1 cellular context compared by ENCODE assay signal in the genomic region with DNA sequence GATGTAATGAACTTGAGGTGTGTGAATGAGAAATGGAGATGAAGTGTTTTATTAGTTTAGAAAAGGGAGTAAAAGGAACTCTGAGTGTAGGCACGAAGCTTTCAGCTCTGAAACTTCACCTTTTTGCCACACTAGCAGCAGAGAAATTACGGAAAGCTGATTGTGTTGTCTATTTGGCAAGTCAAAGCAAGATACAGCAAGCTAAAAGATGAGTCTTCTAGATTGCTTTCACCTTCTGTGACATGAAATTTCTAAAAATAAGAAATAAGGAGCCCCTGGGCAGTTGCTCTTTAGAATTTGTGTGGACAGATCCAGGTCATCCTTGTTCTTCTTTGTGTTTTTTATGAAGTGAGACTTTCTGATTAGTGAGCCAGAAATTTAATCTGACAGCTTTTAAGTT.
TF ChIP-seq lines count a peak whose summit lies in the region.

No MANE protein-coding gene starts in this region.

TF ChIP-seq in WTC11, 78 proteins besides CTCF, POLR2A, EP300 and RAD21:
- TF ChIP-seq, protein P1, sequence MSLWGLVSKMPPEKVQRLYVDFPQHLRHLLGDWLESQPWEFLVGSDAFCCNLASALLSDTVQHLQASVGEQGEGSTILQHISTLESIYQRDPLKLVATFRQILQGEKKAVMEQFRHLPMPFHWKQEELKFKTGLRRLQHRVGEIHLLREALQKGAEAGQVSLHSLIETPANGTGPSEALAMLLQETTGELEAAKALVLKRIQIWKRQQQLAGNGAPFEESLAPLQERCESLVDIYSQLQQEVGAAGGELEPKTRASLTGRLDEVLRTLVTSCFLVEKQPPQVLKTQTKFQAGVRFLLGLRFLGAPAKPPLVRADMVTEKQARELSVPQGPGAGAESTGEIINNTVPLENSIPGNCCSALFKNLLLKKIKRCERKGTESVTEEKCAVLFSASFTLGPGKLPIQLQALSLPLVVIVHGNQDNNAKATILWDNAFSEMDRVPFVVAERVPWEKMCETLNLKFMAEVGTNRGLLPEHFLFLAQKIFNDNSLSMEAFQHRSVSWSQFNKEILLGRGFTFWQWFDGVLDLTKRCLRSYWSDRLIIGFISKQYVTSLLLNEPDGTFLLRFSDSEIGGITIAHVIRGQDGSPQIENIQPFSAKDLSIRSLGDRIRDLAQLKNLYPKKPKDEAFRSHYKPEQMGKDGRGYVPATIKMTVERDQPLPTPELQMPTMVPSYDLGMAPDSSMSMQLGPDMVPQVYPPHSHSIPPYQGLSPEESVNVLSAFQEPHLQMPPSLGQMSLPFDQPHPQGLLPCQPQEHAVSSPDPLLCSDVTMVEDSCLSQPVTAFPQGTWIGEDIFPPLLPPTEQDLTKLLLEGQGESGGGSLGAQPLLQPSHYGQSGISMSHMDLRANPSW (CRISPR knock-in tag; conservative IDR thresholded peaks at IDR 0.05; ENCODE audit: low read depth) = no peak
- TF ChIP-seq NR1H2 (CRISPR knock-in tag; IDR thresholded peaks at IDR 0.05) = no peak
- no peak for TF ChIP-seq SMAD4 (CRISPR knock-in tag; IDR thresholded peaks at IDR 0.05)
- no peak for TF ChIP-seq ZNF232 (CRISPR knock-in tag; IDR thresholded peaks at IDR 0.05)
TF ChIP-seq in WTC11: peak in this region for 0.
